ENCODE assay signal across 13 cellular contexts in genomic region chr19:30178721-30179402, GRCh38.
DNase-seq lines count a peak whose midpoint lies in the region; ATAC-seq and TF ChIP-seq lines count a peak whose summit lies in the region.
"Had no signal": no experiment of that assay in that cellular context is flagged by ENCODE, and none has a peak within 500 bp of the region (broad histone marks: within the 10 kb centered on the region; RNA-seq: fewer than 3 reads in every experiment).

No MANE protein-coding gene starts in this region.

- DNase-seq in GM23338 (ENCODE audit: low spot score) (peak; percentile 52), esophagus muscularis mucosa (ENCODE audit: extremely low spot score) (peak; percentile 42), vagina (ENCODE audit: extremely low spot score in 2 of 2) (peak; percentile 65 to 74), G401 (ENCODE audit: low spot score) (no peak), anterior cingulate cortex (lab: John Stamatoyannopoulos, UW) (no peak)
- DNase-seq: ACHN; C1 segment of cervical spinal cord; Calu3; CD4-positive, alpha-beta T cell; DMS 273 treated with DMSO at 0.1 percent for 48 hours had no signal

- ATAC-seq in GM23338 = peak; percentile 67
- ATAC-seq in GM18907 (IDR thresholded peaks at IDR 0.05; ENCODE audit: unreplicated experiment) = no peak

- no peak for TF ChIP-seq EP300 in esophagus muscularis mucosa (IDR thresholded peaks at IDR 0.05)

- no peaks in the 10 kb centered on the region for H3K27me3 ChIP-seq in GM23338 (ENCODE audit: insufficient read depth)
- no peaks in the 10 kb centered on the region for H3K27me3 ChIP-seq in esophagus muscularis mucosa
- no peaks in the 10 kb centered on the region for H3K27me3 ChIP-seq in vagina

- TF ChIP-seq POLR2A in esophagus muscularis mucosa (IDR thresholded peaks at IDR 0.05; ENCODE audit: low read depth) = no peak
- TF ChIP-seq POLR2A in vagina (IDR thresholded peaks at IDR 0.05) = no peak

- H3K4me2 ChIP-seq in GM23338 = peak overlapping the region; percentile 62; the same call in 1 of the 2 replicates

- no peak for TF ChIP-seq CTCF in GM23338 (conservative IDR thresholded peaks at IDR 0.05; ENCODE audit: low read depth in 2 of 2)
- no peak for TF ChIP-seq CTCF in HEK293 (tag by site-specific recombination; IDR thresholded peaks at IDR 0.05)
- TF ChIP-seq CTCF in esophagus muscularis mucosa (IDR thresholded peaks at IDR 0.05) = no peak
- no peak for TF ChIP-seq CTCF in vagina (IDR thresholded peaks at IDR 0.05)

- 59% methylated on average over 4 of the region's 4 CpGs for WGBS in esophagus muscularis mucosa

- H3K27ac ChIP-seq in GM23338 (ENCODE audit: low read depth) (no peak overlapping the region), HEK293 (ENCODE audit: extremely low read depth, low read depth, low read length) (no peak overlapping the region), esophagus muscularis mucosa (replicated peaks in 1 of 4) (no peak overlapping the region), vagina (no peak overlapping the region)

- H3K4me3 ChIP-seq in GM23338 (no peak overlapping the region; the same call in 1 of the 2 replicates), HEK293 (ENCODE audit: low read depth, low read length) (no peak overlapping the region), esophagus muscularis mucosa (no peak overlapping the region), vagina (no peak overlapping the region)

- POLR2A ChIA-PET in HEK293 (lab: Yijun Ruan, JAX) = no interaction called here

- H3K36me3 Mint-ChIP-seq in GM23338 (ENCODE audit: low read depth) = peaks cover 11% of the 10 kb centered on the region; the same call in 2 of the 3 replicates

- peaks cover 34% of the 10 kb centered on the region for H3K9me3 Mint-ChIP-seq in GM23338

- in situ Hi-C loops in G401 (cut with HindIII; ENCODE audit: low sequenced_read_pairs) = no loop called here

- H3K9me2 ChIP-seq in GM23338 (ENCODE audit: insufficient read depth) = peaks cover 2% of the 10 kb centered on the region; the same call in 1 of the 2 replicates

- H3F3A ChIP-seq in GM23338 (replicated peaks; ENCODE audit: low read depth) = no peaks in the 10 kb centered on the region

- H3K9me3 ChIP-seq in HEK293 (ENCODE audit: control insufficient read depth, insufficient read depth, low read depth, low read length) (peaks cover 9% of the 10 kb centered on the region), esophagus muscularis mucosa (peaks cover 0 to 28% (median 22%) of the 10 kb centered on the region in 4 donors), vagina (peaks cover 9% of the 10 kb centered on the region)

- intact Hi-C loops in esophagus muscularis mucosa (cut with DNase I) (no loop called here), vagina (cut with DNase I) (no loop called here)

- H3K4me1 ChIP-seq in GM23338 (ENCODE audit: insufficient read depth) (peaks cover 11% of the 10 kb centered on the region; the same call in 1 of the 2 replicates), HEK293 (ENCODE audit: control insufficient read depth, insufficient read depth, low read length) (no peaks in the 10 kb centered on the region), esophagus muscularis mucosa (no peaks in the 10 kb centered on the region), vagina (no peaks in the 10 kb centered on the region)

- peaks cover 5% of the 10 kb centered on the region for H3K27me3 Mint-ChIP-seq in GM23338 (ENCODE audit: insufficient read depth, low read depth, poor library complexity)
- H3K27me3 Mint-ChIP-seq: B cell had no signal

- H3K4me1 Mint-ChIP-seq in GM23338 = peaks cover 13% of the 10 kb centered on the region; the same call in 2 of the 3 replicates
- H3K4me1 Mint-ChIP-seq: B cell had no signal

- CTCF ChIA-PET in HEK293 (lab: Yijun Ruan, JAX) = interaction anchor here (0.7 to 1.0 kb wide), 4 partner anchors 16 to 488 kb away, joined by 3 to 5 read pairs (median 4); no protein-coding TSS in a partner anchor

- no peaks in the 10 kb centered on the region for H4K20me1 ChIP-seq in GM23338 (replicated peaks; ENCODE audit: insufficient read depth)

- H2AFZ ChIP-seq in GM23338 = no peak overlapping the region

- H3K4me3 Mint-ChIP-seq in GM23338 = no peak overlapping the region
- H3K4me3 Mint-ChIP-seq: B cell; CD4-positive, alpha-beta T cell had no signal

- H3K27ac Mint-ChIP-seq in GM23338 = no peak overlapping the region
- H3K27ac Mint-ChIP-seq: B cell; CD4-positive, alpha-beta T cell had no signal

- no peaks in the 10 kb centered on the region for H3K79me2 ChIP-seq in GM23338 (replicated peaks; ENCODE audit: insufficient read depth)

- H3K36me3 ChIP-seq in GM23338 (ENCODE audit: insufficient read depth) (no peaks in the 10 kb centered on the region; the same call in 1 of the 2 replicates), HEK293 (ENCODE audit: control insufficient read depth in 2 of 2, insufficient read depth in 1 of 2, low read length in 2 of 2) (no peaks in the 10 kb centered on the region; a peak in 1 of 3 replicates), esophagus muscularis mucosa (no peaks in the 10 kb centered on the region), vagina (no peaks in the 10 kb centered on the region)

TF ChIP-seq in GM23338, 12 proteins besides CTCF, POLR2A, EP300 and RAD21 (continues in another document):
- no peak for TF ChIP-seq REST (IDR thresholded peaks at IDR 0.05; ENCODE audit: unreplicated experiment)

TF ChIP-seq in HEK293, 187 proteins besides CTCF, POLR2A, EP300 and RAD21:
- TF ChIP-seq KLF9 (tag by site-specific recombination; IDR thresholded peaks at IDR 0.05; ENCODE audit: low read depth) (0 out of 2 replicates have a peak, but pooled peaks have one; percentile 29), ZBTB44 (tag by site-specific recombination; IDR thresholded peaks at IDR 0.05) (no peak)

Comparison
In these comparisons a context has a peak if more than half of its experiments do, and no peak if none do; other contexts are left out.
1. DNase-seq: peak in GM23338 (single experiment), esophagus muscularis mucosa (single experiment) and vagina (2 of 2); none in G401 (single experiment) and anterior cingulate cortex (0 of 58).